9 cellular contexts compared by ENCODE assay signal in the genomic region with DNA sequence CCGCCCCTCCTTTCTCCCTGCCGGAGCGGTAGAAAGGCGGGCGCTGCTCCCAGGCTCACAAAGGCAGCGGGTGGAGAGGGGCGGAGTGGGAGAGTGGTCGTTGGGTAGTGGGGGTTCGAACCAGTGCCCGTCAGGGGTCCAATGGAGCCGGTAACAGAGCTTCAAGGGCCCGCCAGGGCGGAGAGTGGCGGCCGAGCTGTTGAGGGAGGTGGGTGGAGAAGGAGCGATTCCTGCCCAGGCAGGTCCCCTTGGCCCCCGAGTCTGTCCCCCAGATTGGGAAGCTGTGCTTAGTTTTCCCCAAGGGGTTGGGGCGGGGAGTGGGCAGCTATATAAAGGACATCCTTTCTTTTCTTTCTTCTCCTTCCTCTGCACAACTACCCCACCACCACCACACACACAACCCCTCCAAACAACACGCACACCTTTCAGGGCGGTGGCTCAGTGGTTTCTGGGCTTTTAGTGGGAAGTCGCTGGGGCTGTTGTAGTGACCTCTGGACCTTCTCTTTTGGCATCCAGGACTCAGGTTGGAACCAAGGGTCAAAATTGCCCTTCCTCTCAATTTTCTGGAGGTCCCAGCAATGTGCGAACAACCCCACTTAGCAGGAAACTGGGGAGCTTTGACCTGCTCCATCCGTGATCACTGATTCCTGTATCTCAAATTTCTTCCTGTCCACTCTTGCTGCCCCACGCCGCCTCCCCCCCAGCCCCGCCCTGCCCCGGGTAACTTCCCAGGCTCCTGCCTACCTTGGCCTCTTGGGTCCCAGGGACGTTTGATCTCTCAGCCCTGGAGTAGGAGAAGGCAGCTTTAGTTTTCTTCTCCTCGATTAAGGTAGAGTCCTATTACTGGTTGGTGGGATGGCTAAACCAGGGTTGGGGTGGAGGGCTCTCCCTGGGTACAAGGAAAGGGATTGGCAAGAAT. TPM values are rescaled to one million over a fixed set of nuclear protein-coding genes. Genes with fewer than 3 reads are reported as not detected.
DNase-seq lines count a peak whose midpoint lies in the region; ATAC-seq, FAIRE-seq and TF ChIP-seq lines count a peak whose summit lies in the region.
"Had no signal": no experiment of that assay in that cellular context is flagged by ENCODE, and none has a peak within 500 bp of the region (broad histone marks: within the 10 kb centered on the region; RNA-seq: fewer than 3 reads in every experiment).

No MANE protein-coding gene starts in this region.

- TF ChIP-seq EP300 in esophagus muscularis mucosa (IDR thresholded peaks at IDR 0.05): no peak

- no peaks in the 10 kb centered on the region for H3K9me3 ChIP-seq in CD4-positive, alpha-beta T cell (ENCODE audit: control insufficient read depth, low read length)
- H3K9me3 ChIP-seq in RWPE2 (ENCODE audit: severe bottlenecking) (no peaks in the 10 kb centered on the region), esophagus muscularis mucosa (no peaks in the 10 kb centered on the region)
- H3K9me3 ChIP-seq: neutrophil had no signal

- H3K36me3 Mint-ChIP-seq in CD4-positive, alpha-beta T cell (ENCODE audit: low read depth): peaks cover 5% of the 10 kb centered on the region
- H3K36me3 Mint-ChIP-seq in osteocyte (ENCODE audit: unreplicated experiment): no peaks in the 10 kb centered on the region

- no peak for ATAC-seq in CD4-positive, alpha-beta T cell (ENCODE audit: poor library complexity)
- no peak for ATAC-seq in RWPE2 (ENCODE audit: low read depth)
- no peak for ATAC-seq in GM21529 (IDR thresholded peaks at IDR 0.05; ENCODE audit: unreplicated experiment)

- DNase-seq in CD4-positive, alpha-beta T cell: no peak
- DNase-seq in RWPE2 (ENCODE audit: low spot score): no peak
- DNase-seq in esophagus muscularis mucosa (ENCODE audit: extremely low spot score): no peak
- DNase-seq in osteocyte (ENCODE audit: extremely low spot score, unreplicated experiment): peak; percentile 83
- no peak for DNase-seq in middle frontal gyrus (ENCODE audit: extremely low spot score, low spot score)
- no peak for DNase-seq in DMS79 treated with DMSO at 0.1 percent for 48 hours (lab: John Stamatoyannopoulos, UW)
- DNase-seq in HTR-8/SVneo (ENCODE audit: insufficient read length, low spot score): no peak

- TF ChIP-seq CTCF in CD4-positive, alpha-beta T cell (IDR thresholded peaks at IDR 0.05): no peak
- TF ChIP-seq CTCF in RWPE2 (IDR thresholded peaks at IDR 0.05; ENCODE audit: poor library complexity, severe bottlenecking) (no peak), esophagus muscularis mucosa (IDR thresholded peaks at IDR 0.05) (no peak), osteocyte (IDR thresholded peaks at IDR 0.05) (no peak)

- no peaks in the 10 kb centered on the region for H3K9me3 Mint-ChIP-seq in CD4-positive, alpha-beta T cell
- H3K9me3 Mint-ChIP-seq in osteocyte (ENCODE audit: unreplicated experiment): no peaks in the 10 kb centered on the region

- 43% methylated on average over 21 of the region's 29 CpGs for WGBS in esophagus muscularis mucosa

- H3K4me1 ChIP-seq in RWPE2 (ENCODE audit: insufficient read depth, poor library complexity, severe bottlenecking) (peaks cover 10% of the 10 kb centered on the region), esophagus muscularis mucosa (peaks cover 11 to 53% (median 47%) of the 10 kb centered on the region in 4 donors)

- CTCF ChIA-PET in CD4-positive, alpha-beta T cell (lab: Charles Lee): no interaction called here

- no peak for TF ChIP-seq POLR2A in esophagus muscularis mucosa (IDR thresholded peaks at IDR 0.05; ENCODE audit: low read depth)

- FAIRE-seq in HTR-8/SVneo (lab: Jason Lieb, UNC): no peak

- peaks cover 23% of the 10 kb centered on the region for H3K4me1 Mint-ChIP-seq in CD4-positive, alpha-beta T cell (ENCODE audit: low read depth)
- peaks cover 22% of the 10 kb centered on the region for H3K4me1 Mint-ChIP-seq in osteocyte (ENCODE audit: unreplicated experiment)

- H3K27ac ChIP-seq in CD4-positive, alpha-beta T cell (ENCODE audit: low read depth, low read length): no peak overlapping the region
- peak overlapping the region; percentile 83 for H3K27ac ChIP-seq in RWPE2 (ENCODE audit: poor library complexity, severe bottlenecking)
- peak overlapping the region; percentile 81 to 86 (median 84) for H3K27ac ChIP-seq in esophagus muscularis mucosa (replicated peaks in 1 of 4)
- H3K27ac ChIP-seq: neutrophil had no signal

- no peaks in the 10 kb centered on the region for H3K27me3 ChIP-seq in CD4-positive, alpha-beta T cell (ENCODE audit: control insufficient read depth, insufficient read depth, low read length)
- H3K27me3 ChIP-seq in RWPE2 (ENCODE audit: insufficient read depth, poor library complexity, severe bottlenecking) (no peaks in the 10 kb centered on the region), esophagus muscularis mucosa (peaks cover 0 to 6% (median 0%) of the 10 kb centered on the region in 4 donors)

- H3K4me3 ChIP-seq in RWPE2 (ENCODE audit: severe bottlenecking) (peak overlapping the region; percentile 91), esophagus muscularis mucosa (peak overlapping the region; percentile 65 to 79 (median 70))

- H3K36me3 ChIP-seq in RWPE2 (ENCODE audit: low read depth) (peaks cover 25% of the 10 kb centered on the region), esophagus muscularis mucosa (no peaks in the 10 kb centered on the region)
- H3K36me3 ChIP-seq: neutrophil had no signal

- H3K27me3 Mint-ChIP-seq in CD4-positive, alpha-beta T cell: no peaks in the 10 kb centered on the region
- H3K27me3 Mint-ChIP-seq in osteocyte (ENCODE audit: unreplicated experiment): no peaks in the 10 kb centered on the region

- POLR2A ChIA-PET in CD4-positive, alpha-beta T cell (lab: Charles Lee): interaction anchor here (0.6 to 1.3 kb wide), 2 partner anchors 334 to 381 kb away, joined by 3 to 5 read pairs; a partner anchor contains a TSS

- intact Hi-C loops in CD4-positive, alpha-beta T cell (cut with DNase I, micrococcal nuclease): no loop called here
- intact Hi-C loops in esophagus muscularis mucosa (cut with DNase I): loop anchor here (2.0 kb wide), 1 partner anchor 64 kb away; no protein-coding TSS in a partner anchor

- no peak overlapping the region for H3K27ac Mint-ChIP-seq in CD4-positive, alpha-beta T cell
- H3K27ac Mint-ChIP-seq in osteocyte (ENCODE audit: unreplicated experiment): peak overlapping the region; percentile 21

- peak overlapping the region; percentile 89 for H3K4me3 Mint-ChIP-seq in CD4-positive, alpha-beta T cell
- H3K4me3 Mint-ChIP-seq in osteocyte (ENCODE audit: unreplicated experiment): peak overlapping the region; percentile 87

RNA-seq across cellular contexts. Expression of a gene that starts 1.9 kb away (rescaled TPM):
- total RNA-seq in CD4-positive, alpha-beta T cell: 1 to 10 TPM; 2.9 to 3.1 TPM
- total RNA-seq in esophagus muscularis mucosa (10 to 100 TPM; 16.2 to 37.3 (median 23.9) TPM), osteocyte (17.2 and 18.2 TPM in 2 replicates)
